ENCODE assay signal across 17 cellular contexts in the genomic region with DNA sequence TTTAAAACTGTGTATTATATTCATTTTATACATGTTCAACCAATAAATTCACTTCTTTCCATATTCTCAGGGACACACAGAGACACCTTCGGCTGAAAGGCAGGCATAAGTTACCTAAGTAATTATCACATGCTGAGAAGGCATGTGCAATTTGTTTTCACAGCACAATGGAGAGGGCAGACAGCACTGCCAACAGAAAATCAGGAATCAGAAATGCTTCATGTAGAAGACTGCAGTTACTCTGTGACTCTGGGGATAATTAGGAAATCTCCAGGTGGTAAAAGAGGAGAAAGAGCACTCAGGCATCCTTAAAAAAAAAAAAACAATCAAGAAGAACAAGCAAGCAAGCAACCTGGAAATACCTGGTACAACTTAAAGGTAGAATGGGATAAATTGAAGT.
"Had no signal": no experiment of that assay in that cellular context is flagged by ENCODE, and none has a peak within 500 bp of the region (broad histone marks: within the 10 kb centered on the region; RNA-seq: fewer than 3 reads in every experiment).

No MANE protein-coding gene starts in this region.

- H3K9me3 Mint-ChIP-seq: activated CD4-positive, alpha-beta T cell treated with anti-CD3 and anti-CD28 coated beads, Interleukin-2, amount 10 ng/mL, durations not matched to agents 7 days and 5 days had no signal

- H3K4me1 ChIP-seq: adrenal gland, gastroesophageal sphincter, left ventricle myocardium inferior had no signal

- H3K36me3 ChIP-seq: adrenal gland, gastroesophageal sphincter, left ventricle myocardium inferior, ovary had no signal

- H3K27me3 Mint-ChIP-seq: activated CD4-positive, alpha-beta T cell treated with anti-CD3 and anti-CD28 coated beads, Interleukin-2, amount 10 ng/mL, durations not matched to agents 7 days and 5 days; memory B cell had no signal

- DNase-seq: activated CD4-positive, alpha-beta T cell treated with anti-CD3 and anti-CD28 coated beads, Interleukin-2, amount 10 ng/mL, durations not matched to agents 7 days and 5 days; activated CD4-positive, CD25-positive, alpha-beta regulatory T cell; activated CD8-positive, alpha-beta memory T cell treated with anti-CD3 and anti-CD28 coated beads for 24 hours; activated naive CD4-positive, alpha-beta T cell treated with anti-CD3 and anti-CD28 coated beads for 36 hours; activated T-cell treated with anti-CD3 and anti-CD28 coated beads for 4 hours; adrenal gland; central memory CD4-positive, alpha-beta T cell; cortex of kidney; effector memory CD4-positive, alpha-beta T cell; left ventricle myocardium inferior; ovary; stimulated activated CD4-positive, alpha-beta T cell treated with anti-CD3 and anti-CD28 coated beads, Interleukin-4, amount 100 ng/mL, for 4 hours had no signal

- H3K27ac Mint-ChIP-seq: activated CD4-positive, alpha-beta T cell treated with anti-CD3 and anti-CD28 coated beads, Interleukin-2, amount 10 ng/mL, durations not matched to agents 7 days and 5 days; activated naive CD4-positive, alpha-beta T cell treated with anti-CD3 and anti-CD28 coated beads for 36 hours; activated T-helper 17 cell treated with anti-CD3 and anti-CD28 coated beads, Interleukin-2, amount 50 U/mL, for 72 hours; memory B cell; nephron had no signal

- ATAC-seq: activated T-helper 17 cell treated with anti-CD3 and anti-CD28 coated beads, Interleukin-2, amount 50 U/mL, for 72 hours; gastroesophageal sphincter had no signal

- H3K4me1 Mint-ChIP-seq: nephron had no signal

- H3K4me3 Mint-ChIP-seq: activated CD4-positive, alpha-beta T cell treated with anti-CD3 and anti-CD28 coated beads, Interleukin-2, amount 10 ng/mL, durations not matched to agents 7 days and 5 days; activated naive CD4-positive, alpha-beta T cell treated with anti-CD3 and anti-CD28 coated beads for 36 hours; activated T-helper 17 cell treated with anti-CD3 and anti-CD28 coated beads, Interleukin-2, amount 50 U/mL, for 72 hours; memory B cell; nephron had no signal

- H3K27me3 ChIP-seq: adrenal gland, ovary had no signal

- H3K36me3 Mint-ChIP-seq: memory B cell had no signal

- H3K27ac ChIP-seq: adrenal gland, epithelial cell of prostate, gastroesophageal sphincter, left ventricle myocardium inferior, ovary had no signal

- H3K9me3 ChIP-seq: adrenal gland, left ventricle myocardium inferior, ovary had no signal

- H3K4me3 ChIP-seq: adrenal gland, gastroesophageal sphincter, left ventricle myocardium inferior, ovary had no signal
